8 cellular contexts compared by ENCODE assay signal in the genomic region with DNA sequence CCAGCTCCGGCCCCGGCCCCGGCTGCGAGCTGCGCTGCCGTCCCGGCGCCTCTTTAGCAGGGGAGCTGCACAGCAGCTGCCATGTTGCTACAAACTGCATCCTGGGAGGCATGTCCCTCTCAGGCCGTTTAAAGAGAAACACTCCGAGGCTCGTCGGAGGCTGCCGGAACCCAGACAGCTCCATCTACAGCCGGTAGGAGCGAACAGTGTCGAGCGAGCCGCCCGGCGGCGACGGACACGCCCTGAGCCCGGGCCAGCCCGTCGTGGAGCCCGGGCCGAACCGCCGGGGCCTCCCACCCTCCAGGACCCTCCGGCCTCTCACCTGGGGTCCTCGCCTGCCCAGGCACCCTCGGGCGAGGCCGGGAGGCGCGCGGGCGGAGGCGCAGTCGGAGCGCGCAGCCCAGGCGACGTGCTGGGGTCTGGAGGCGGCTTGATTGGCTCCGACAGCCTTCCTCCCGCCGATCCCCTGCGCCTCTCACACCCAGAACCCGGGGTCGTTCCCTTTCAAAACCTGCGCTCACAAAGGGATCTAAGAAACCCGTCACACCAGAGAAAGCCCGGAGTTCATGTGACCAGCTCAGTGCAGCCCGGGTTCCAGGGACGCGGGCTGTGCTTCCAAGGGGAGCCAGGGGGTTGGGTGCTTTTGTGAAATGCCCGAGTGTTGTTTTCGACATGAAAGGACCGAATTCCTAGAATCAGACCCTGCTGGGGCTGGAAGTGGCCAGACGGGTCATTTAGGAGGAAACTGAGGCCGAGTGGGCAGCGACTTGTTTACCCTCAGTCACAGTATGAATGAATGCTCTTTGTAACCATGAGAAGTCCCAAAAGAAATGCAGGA. TPM values are rescaled to one million over a fixed set of nuclear protein-coding genes. Genes with fewer than 3 reads are reported as not detected.
A peak's percentile ranks its signal among the peaks of the same experiment; 100 is the strongest.
DNase-seq lines count a peak whose midpoint lies in the region; ATAC-seq and TF ChIP-seq lines count a peak whose summit lies in the region.

A gene (minus strand): TSS at position 570 of the 838 bp plus-strand sequence. CDS start 5,040 bp downstream, outside the sequence.

- H3K9me3 ChIP-seq in BLaER1 treated with 17β-estradiol and CSF1 and Interleukin-3, amounts not matched to agents 10 nM and 100 nM (replicated peaks in 1 of 11): peaks cover 0 to 4% (median 0%) of the 10 kb centered on the region in 11 experiments; a peak in 6 of 22 replicates
- H3K9me3 ChIP-seq in duodenal mucosa (ENCODE audit: control insufficient read depth in 1 of 2, low read length in 2 of 2) (no peaks in the 10 kb centered on the region), lower lobe of right lung (no peaks in the 10 kb centered on the region)

- TF ChIP-seq CTCF in lower lobe of right lung (IDR thresholded peaks at IDR 0.05): peak; percentile 59

- H3K27ac ChIP-seq in BLaER1 treated with 17β-estradiol and CSF1 and Interleukin-3, amounts not matched to agents 10 nM and 100 nM: peak within 1 kb of the TSS; percentile 76 to 90 (median 85)
- H3K27ac ChIP-seq in duodenal mucosa (ENCODE audit: low read depth, low read length): peak within 1 kb of the TSS; percentile 15
- H3K27ac ChIP-seq in lower lobe of right lung: peak within 1 kb of the TSS; percentile 84

- TF ChIP-seq POLR2A in GM19099 (IDR thresholded peaks at IDR 0.05; ENCODE audit: extremely low read depth, insufficient read length, low read depth): peak; percentile 77

- peaks cover 19 to 32% (median 28%) of the 10 kb centered on the region in 10 experiments for H3K4me1 ChIP-seq in BLaER1 treated with 17β-estradiol and CSF1 and Interleukin-3, amounts not matched to agents 10 nM and 100 nM
- H3K4me1 ChIP-seq in duodenal mucosa (ENCODE audit: control insufficient read depth in 1 of 2, insufficient read depth in 2 of 2, low read length in 2 of 2): peaks cover 8 to 15% of the 10 kb centered on the region in 2 donors
- peaks cover 19% of the 10 kb centered on the region for H3K4me1 ChIP-seq in lower lobe of right lung

- intact Hi-C loops in lower lobe of right lung (cut with DNase I): no loop called here

- H3K27me3 ChIP-seq in BLaER1 treated with 17β-estradiol and CSF1 and Interleukin-3, amounts not matched to agents 10 nM and 100 nM: no peaks in the 10 kb centered on the region
- H3K27me3 ChIP-seq in duodenal mucosa (ENCODE audit: control insufficient read depth in 1 of 2, insufficient read depth in 2 of 2, low read length in 2 of 2) (peaks cover 6 to 8% of the 10 kb centered on the region in 2 donors), lower lobe of right lung (ENCODE audit: low read depth) (no peaks in the 10 kb centered on the region)

- ATAC-seq in HG03378 (IDR thresholded peaks at IDR 0.05; ENCODE audit: unreplicated experiment) (peak; percentile 95), lower lobe of right lung (peak; percentile 98 to 99)

- DNase-seq in NCI-H526 (lab: John Stamatoyannopoulos, UW) (peak; percentile 68 to 89), lower lobe of right lung (peak; percentile 90)
- DNase-seq in activated CD4-positive, alpha-beta T cell treated with anti-CD3 and anti-CD28 coated beads, Interleukin-2, amount 50 U/mL, for 4 hours: peak; percentile 75 to 80
- peak; percentile 65 to 78 (median 73) for DNase-seq in stimulated activated CD4-positive, alpha-beta T cell treated with anti-CD3 and anti-CD28 coated beads, TNF-alpha, amount 100 ng/mL, for 24 hours (ENCODE audit: low read depth in 3 of 3)

- H3K9ac ChIP-seq in BLaER1 treated with 17β-estradiol and CSF1 and Interleukin-3, amounts not matched to agents 10 nM and 100 nM: peak within 1 kb of the TSS; percentile 82 to 96 (median 91)
- peak within 1 kb of the TSS; percentile 67 to 69 for H3K9ac ChIP-seq in duodenal mucosa (ENCODE audit: low read depth in 1 of 2, low read length in 2 of 2)

- peaks cover 10 to 40% (median 37%) of the 10 kb centered on the region in 11 experiments; a peak in 20 of 22 replicates for H4K20me1 ChIP-seq in BLaER1 treated with 17β-estradiol and CSF1 and Interleukin-3, amounts not matched to agents 10 nM and 100 nM

- H3K36me3 ChIP-seq in BLaER1 treated with 17β-estradiol and CSF1 and Interleukin-3, amounts not matched to agents 10 nM and 100 nM: peaks cover 13 to 24% (median 15%) of the 10 kb centered on the region in 11 experiments
- H3K36me3 ChIP-seq in duodenal mucosa (ENCODE audit: control insufficient read depth in 1 of 2, insufficient read depth in 2 of 2, low read length in 2 of 2) (peaks cover under 1 to 10% of the 10 kb centered on the region in 2 donors), lower lobe of right lung (peaks cover 7% of the 10 kb centered on the region)

- H3K4me3 ChIP-seq in BLaER1 treated with 17β-estradiol and CSF1 and Interleukin-3, amounts not matched to agents 10 nM and 100 nM: peak within 1 kb of the TSS; percentile 70 to 91 (median 86)
- H3K4me3 ChIP-seq in duodenal mucosa (ENCODE audit: low read depth in 1 of 2, low read length in 2 of 2) (peak within 1 kb of the TSS; percentile 68 to 80), lower lobe of right lung (peak within 1 kb of the TSS; percentile 76)

- H3K4me2 ChIP-seq in BLaER1 treated with 17β-estradiol and CSF1 and Interleukin-3, amounts not matched to agents 10 nM and 100 nM: peak within 1 kb of the TSS; percentile 76 to 96 (median 89)

RNA-seq across cellular contexts. Expression of the gene that starts here (rescaled TPM):
- total RNA-seq in lower lobe of right lung: 8.6 TPM

Comparison
In these comparisons a context has a peak if more than half of its experiments do, and no peak if none do; other contexts are left out.
1. Peak in every context shown above with its lines: DNase-seq, ATAC-seq, H3K4me3 ChIP-seq and H3K27ac ChIP-seq.
2. H3K27ac ChIP-seq: peak in every context shown above with its lines; median percentile 85 in BLaER1 treated with 17β-estradiol and CSF1 and Interleukin-3, amounts not matched to agents 10 nM and 100 nM; 84 in lower lobe of right lung; 15 in duodenal mucosa.